Comparison of ENCODE assay signal across 1 cellular context in the genomic region with DNA sequence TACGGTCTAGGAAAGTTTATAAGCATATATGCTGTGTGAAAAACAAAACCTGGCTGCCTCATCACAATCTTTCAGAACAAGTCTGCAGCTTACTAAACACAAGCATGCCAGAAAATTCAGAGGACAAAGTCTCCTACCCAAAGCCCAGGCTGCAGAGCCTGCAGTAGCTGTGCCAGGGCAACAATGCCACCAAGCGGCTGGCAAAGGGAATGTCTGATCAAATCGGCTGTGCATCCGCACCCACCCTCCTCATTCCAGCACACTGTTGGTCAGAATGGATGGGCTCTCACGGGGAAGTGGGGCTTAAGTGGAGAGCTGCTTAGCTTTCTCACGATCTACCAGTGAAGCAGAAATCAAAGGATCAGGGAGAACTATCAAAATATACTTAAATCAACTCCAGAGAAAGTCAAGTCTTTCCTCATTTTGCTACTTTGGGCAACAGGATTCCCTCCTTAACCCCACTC.
TF ChIP-seq lines count a peak whose summit lies in the region.

No MANE protein-coding gene starts in this region.

TF ChIP-seq in HepG2, 621 proteins besides CTCF, POLR2A, EP300 and RAD21 (continued from another document and continues in another):
- TF ChIP-seq, protein P1, sequence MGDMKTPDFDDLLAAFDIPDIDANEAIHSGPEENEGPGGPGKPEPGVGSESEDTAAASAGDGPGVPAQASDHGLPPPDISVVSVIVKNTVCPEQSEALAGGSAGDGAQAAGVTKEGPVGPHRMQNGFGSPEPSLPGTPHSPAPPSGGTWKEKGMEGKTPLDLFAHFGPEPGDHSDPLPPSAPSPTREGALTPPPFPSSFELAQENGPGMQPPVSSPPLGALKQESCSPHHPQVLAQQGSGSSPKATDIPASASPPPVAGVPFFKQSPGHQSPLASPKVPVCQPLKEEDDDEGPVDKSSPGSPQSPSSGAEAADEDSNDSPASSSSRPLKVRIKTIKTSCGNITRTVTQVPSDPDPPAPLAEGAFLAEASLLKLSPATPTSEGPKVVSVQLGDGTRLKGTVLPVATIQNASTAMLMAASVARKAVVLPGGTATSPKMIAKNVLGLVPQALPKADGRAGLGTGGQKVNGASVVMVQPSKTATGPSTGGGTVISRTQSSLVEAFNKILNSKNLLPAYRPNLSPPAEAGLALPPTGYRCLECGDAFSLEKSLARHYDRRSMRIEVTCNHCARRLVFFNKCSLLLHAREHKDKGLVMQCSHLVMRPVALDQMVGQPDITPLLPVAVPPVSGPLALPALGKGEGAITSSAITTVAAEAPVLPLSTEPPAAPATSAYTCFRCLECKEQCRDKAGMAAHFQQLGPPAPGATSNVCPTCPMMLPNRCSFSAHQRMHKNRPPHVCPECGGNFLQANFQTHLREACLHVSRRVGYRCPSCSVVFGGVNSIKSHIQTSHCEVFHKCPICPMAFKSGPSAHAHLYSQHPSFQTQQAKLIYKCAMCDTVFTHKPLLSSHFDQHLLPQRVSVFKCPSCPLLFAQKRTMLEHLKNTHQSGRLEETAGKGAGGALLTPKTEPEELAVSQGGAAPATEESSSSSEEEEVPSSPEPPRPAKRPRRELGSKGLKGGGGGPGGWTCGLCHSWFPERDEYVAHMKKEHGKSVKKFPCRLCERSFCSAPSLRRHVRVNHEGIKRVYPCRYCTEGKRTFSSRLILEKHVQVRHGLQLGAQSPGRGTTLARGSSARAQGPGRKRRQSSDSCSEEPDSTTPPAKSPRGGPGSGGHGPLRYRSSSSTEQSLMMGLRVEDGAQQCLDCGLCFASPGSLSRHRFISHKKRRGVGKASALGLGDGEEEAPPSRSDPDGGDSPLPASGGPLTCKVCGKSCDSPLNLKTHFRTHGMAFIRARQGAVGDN (CRISPR knock-in tag; IDR thresholded peaks at IDR 0.05): peak; percentile 53
- TF ChIP-seq, protein P2, sequence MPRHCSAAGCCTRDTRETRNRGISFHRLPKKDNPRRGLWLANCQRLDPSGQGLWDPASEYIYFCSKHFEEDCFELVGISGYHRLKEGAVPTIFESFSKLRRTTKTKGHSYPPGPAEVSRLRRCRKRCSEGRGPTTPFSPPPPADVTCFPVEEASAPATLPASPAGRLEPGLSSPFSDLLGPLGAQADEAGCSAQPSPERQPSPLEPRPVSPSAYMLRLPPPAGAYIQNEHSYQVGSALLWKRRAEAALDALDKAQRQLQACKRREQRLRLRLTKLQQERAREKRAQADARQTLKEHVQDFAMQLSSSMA (CRISPR knock-in tag; IDR thresholded peaks at IDR 0.05): no peak
- TF ChIP-seq, protein P3, sequence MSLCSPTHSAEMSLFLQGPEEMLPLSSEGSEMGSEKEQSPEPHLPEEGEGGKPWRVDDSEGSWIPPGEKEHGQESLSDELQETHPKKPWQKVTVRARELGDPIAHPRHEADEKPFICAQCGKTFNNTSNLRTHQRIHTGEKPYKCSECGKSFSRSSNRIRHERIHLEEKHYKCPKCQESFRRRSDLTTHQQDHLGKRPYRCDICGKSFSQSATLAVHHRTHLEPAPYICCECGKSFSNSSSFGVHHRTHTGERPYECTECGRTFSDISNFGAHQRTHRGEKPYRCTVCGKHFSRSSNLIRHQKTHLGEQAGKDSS (CRISPR knock-in tag; IDR thresholded peaks at IDR 0.05; ENCODE audit: borderline replicate concordance, low read depth): peak; percentile 81; the same call in 1 of the 2 replicates
- TF ChIP-seq SMARCC2 (IDR thresholded peaks at IDR 0.05) (no peak), ZNF737 (CRISPR knock-in tag; IDR thresholded peaks at IDR 0.05; ENCODE audit: borderline replicate concordance) (no peak), KLF11 (CRISPR knock-in tag; IDR thresholded peaks at IDR 0.05) (peak; percentile 60; the same call in 1 of the 2 replicates), ZNF768 (CRISPR knock-in tag; IDR thresholded peaks at IDR 0.05) (peak; percentile 87), ZBTB3 (CRISPR knock-in tag; IDR thresholded peaks at IDR 0.05; ENCODE audit: borderline replicate concordance, low read depth) (0 out of 2 replicates have a peak, but pooled peaks have one; percentile 46), TOE1 (CRISPR knock-in tag; IDR thresholded peaks at IDR 0.05) (peak; percentile 64; the same call in 1 of the 2 replicates), GABPA (IDR thresholded peaks at IDR 0.05; ENCODE audit: low read depth, low read length) (no peak), GABPA (CRISPR knock-in tag; IDR thresholded peaks at IDR 0.05; ENCODE audit: low read depth) (no peak), MED1 (CRISPR knock-in tag; IDR thresholded peaks at IDR 0.05) (0 out of 2 replicates have a peak, but pooled peaks have one; percentile 34)
- TF ChIP-seq, protein P4, sequence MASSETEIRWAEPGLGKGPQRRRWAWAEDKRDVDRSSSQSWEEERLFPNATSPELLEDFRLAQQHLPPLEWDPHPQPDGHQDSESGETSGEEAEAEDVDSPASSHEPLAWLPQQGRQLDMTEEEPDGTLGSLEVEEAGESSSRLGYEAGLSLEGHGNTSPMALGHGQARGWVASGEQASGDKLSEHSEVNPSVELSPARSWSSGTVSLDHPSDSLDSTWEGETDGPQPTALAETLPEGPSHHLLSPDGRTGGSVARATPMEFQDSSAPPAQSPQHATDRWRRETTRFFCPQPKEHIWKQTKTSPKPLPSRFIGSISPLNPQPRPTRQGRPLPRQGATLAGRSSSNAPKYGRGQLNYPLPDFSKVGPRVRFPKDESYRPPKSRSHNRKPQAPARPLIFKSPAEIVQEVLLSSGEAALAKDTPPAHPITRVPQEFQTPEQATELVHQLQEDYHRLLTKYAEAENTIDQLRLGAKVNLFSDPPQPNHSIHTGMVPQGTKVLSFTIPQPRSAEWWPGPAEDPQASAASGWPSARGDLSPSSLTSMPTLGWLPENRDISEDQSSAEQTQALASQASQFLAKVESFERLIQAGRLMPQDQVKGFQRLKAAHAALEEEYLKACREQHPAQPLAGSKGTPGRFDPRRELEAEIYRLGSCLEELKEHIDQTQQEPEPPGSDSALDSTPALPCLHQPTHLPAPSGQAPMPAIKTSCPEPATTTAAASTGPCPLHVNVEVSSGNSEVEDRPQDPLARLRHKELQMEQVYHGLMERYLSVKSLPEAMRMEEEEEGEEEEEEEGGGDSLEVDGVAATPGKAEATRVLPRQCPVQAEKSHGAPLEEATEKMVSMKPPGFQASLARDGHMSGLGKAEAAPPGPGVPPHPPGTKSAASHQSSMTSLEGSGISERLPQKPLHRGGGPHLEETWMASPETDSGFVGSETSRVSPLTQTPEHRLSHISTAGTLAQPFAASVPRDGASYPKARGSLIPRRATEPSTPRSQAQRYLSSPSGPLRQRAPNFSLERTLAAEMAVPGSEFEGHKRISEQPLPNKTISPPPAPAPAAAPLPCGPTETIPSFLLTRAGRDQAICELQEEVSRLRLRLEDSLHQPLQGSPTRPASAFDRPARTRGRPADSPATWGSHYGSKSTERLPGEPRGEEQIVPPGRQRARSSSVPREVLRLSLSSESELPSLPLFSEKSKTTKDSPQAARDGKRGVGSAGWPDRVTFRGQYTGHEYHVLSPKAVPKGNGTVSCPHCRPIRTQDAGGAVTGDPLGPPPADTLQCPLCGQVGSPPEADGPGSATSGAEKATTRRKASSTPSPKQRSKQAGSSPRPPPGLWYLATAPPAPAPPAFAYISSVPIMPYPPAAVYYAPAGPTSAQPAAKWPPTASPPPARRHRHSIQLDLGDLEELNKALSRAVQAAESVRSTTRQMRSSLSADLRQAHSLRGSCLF (CRISPR knock-in tag; IDR thresholded peaks at IDR 0.05; ENCODE audit: borderline replicate concordance): no peak
- TF ChIP-seq, protein P5, sequence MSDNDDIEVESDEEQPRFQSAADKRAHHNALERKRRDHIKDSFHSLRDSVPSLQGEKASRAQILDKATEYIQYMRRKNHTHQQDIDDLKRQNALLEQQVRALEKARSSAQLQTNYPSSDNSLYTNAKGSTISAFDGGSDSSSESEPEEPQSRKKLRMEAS (IDR thresholded peaks at IDR 0.05): peak; percentile 34; the same call in 1 of the 2 replicates
- TF ChIP-seq, protein P6, sequence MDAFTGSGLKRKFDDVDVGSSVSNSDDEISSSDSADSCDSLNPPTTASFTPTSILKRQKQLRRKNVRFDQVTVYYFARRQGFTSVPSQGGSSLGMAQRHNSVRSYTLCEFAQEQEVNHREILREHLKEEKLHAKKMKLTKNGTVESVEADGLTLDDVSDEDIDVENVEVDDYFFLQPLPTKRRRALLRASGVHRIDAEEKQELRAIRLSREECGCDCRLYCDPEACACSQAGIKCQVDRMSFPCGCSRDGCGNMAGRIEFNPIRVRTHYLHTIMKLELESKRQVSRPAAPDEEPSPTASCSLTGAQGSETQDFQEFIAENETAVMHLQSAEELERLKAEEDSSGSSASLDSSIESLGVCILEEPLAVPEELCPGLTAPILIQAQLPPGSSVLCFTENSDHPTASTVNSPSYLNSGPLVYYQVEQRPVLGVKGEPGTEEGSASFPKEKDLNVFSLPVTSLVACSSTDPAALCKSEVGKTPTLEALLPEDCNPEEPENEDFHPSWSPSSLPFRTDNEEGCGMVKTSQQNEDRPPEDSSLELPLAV (CRISPR knock-in tag; conservative IDR thresholded peaks at IDR 0.05; ENCODE audit: low read depth): no peak
- TF ChIP-seq, protein P7, sequence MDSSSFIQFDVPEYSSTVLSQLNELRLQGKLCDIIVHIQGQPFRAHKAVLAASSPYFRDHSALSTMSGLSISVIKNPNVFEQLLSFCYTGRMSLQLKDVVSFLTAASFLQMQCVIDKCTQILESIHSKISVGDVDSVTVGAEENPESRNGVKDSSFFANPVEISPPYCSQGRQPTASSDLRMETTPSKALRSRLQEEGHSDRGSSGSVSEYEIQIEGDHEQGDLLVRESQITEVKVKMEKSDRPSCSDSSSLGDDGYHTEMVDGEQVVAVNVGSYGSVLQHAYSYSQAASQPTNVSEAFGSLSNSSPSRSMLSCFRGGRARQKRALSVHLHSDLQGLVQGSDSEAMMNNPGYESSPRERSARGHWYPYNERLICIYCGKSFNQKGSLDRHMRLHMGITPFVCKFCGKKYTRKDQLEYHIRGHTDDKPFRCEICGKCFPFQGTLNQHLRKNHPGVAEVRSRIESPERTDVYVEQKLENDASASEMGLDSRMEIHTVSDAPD (CRISPR knock-in tag; IDR thresholded peaks at IDR 0.05): no peak
- TF ChIP-seq, protein P8, sequence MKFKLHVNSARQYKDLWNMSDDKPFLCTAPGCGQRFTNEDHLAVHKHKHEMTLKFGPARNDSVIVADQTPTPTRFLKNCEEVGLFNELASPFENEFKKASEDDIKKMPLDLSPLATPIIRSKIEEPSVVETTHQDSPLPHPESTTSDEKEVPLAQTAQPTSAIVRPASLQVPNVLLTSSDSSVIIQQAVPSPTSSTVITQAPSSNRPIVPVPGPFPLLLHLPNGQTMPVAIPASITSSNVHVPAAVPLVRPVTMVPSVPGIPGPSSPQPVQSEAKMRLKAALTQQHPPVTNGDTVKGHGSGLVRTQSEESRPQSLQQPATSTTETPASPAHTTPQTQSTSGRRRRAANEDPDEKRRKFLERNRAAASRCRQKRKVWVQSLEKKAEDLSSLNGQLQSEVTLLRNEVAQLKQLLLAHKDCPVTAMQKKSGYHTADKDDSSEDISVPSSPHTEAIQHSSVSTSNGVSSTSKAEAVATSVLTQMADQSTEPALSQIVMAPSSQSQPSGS (CRISPR knock-in tag; IDR thresholded peaks at IDR 0.05): peak; percentile 71; the same call in 1 of the 2 replicates
- TF ChIP-seq, protein P9, sequence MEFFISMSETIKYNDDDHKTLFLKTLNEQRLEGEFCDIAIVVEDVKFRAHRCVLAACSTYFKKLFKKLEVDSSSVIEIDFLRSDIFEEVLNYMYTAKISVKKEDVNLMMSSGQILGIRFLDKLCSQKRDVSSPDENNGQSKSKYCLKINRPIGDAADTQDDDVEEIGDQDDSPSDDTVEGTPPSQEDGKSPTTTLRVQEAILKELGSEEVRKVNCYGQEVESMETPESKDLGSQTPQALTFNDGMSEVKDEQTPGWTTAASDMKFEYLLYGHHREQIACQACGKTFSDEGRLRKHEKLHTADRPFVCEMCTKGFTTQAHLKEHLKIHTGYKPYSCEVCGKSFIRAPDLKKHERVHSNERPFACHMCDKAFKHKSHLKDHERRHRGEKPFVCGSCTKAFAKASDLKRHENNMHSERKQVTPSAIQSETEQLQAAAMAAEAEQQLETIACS (CRISPR knock-in tag; IDR thresholded peaks at IDR 0.05): no peak
- TF ChIP-seq, protein P10, sequence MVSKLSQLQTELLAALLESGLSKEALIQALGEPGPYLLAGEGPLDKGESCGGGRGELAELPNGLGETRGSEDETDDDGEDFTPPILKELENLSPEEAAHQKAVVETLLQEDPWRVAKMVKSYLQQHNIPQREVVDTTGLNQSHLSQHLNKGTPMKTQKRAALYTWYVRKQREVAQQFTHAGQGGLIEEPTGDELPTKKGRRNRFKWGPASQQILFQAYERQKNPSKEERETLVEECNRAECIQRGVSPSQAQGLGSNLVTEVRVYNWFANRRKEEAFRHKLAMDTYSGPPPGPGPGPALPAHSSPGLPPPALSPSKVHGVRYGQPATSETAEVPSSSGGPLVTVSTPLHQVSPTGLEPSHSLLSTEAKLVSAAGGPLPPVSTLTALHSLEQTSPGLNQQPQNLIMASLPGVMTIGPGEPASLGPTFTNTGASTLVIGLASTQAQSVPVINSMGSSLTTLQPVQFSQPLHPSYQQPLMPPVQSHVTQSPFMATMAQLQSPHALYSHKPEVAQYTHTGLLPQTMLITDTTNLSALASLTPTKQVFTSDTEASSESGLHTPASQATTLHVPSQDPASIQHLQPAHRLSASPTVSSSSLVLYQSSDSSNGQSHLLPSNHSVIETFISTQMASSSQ (IDR thresholded peaks at IDR 0.05; ENCODE audit: low read depth): no peak
- TF ChIP-seq, protein P10 (CRISPR knock-in tag; IDR thresholded peaks at IDR 0.05; ENCODE audit: borderline replicate concordance): no peak
